6 cellular contexts compared by ENCODE assay signal in genomic region chr11:71436861-71437260, GRCh38.
"Had no signal": no experiment of that assay in that cellular context is flagged by ENCODE, and none has a peak within 500 bp of the region (broad histone marks: within the 10 kb centered on the region; RNA-seq: fewer than 3 reads in every experiment).

No MANE protein-coding gene starts in this region.

- H3K27ac ChIP-seq: HL-60, KMS-11 had no signal

- H3K4me2 ChIP-seq: GM23338, KMS-11 had no signal

- H2AFZ ChIP-seq: GM23338 had no signal

- H3K4me3 ChIP-seq: GM23338 had no signal

- DNase-seq: H9, HFFc6, KBM-7 had no signal
